11 cellular contexts compared by ENCODE assay signal in genomic region chr7:137970263-137970975, GRCh38. TPM values are rescaled to one million over a fixed set of nuclear protein-coding genes. Genes with fewer than 3 reads are reported as not detected.
DNase-seq lines count a peak whose midpoint lies in the region; ATAC-seq, FAIRE-seq and TF ChIP-seq lines count a peak whose summit lies in the region.
"Had no signal": no experiment of that assay in that cellular context is flagged by ENCODE, and none has a peak within 500 bp of the region (broad histone marks: within the 10 kb centered on the region; RNA-seq: fewer than 3 reads in every experiment).

No MANE protein-coding gene starts in this region.

- peaks cover 0 to 3% (median 0%) of the 10 kb centered on the region in 8 donors for H3K9me3 Mint-ChIP-seq in CD4-positive, alpha-beta memory T cell
- H3K9me3 Mint-ChIP-seq in activated T-cell treated with anti-CD3 and anti-CD28 coated beads, Interleukin-2, amount 50 U/mL, for 4 hours: no peaks in the 10 kb centered on the region

- POLR2A ChIA-PET in CD4-positive, alpha-beta memory T cell (lab: Charles Lee; ENCODE audit: partially characterized antibody): no interaction called here

- peaks cover 3% of the 10 kb centered on the region for H3K36me3 ChIP-seq in bronchial epithelial cell (ENCODE audit: control insufficient read depth, insufficient read depth, low read length)
- H3K36me3 ChIP-seq in thoracic aorta: no peaks in the 10 kb centered on the region
- no peaks in the 10 kb centered on the region for H3K36me3 ChIP-seq in CD4-positive, alpha-beta memory T cell (ENCODE audit: insufficient read depth, low read length)

- CTCF ChIA-PET in CD4-positive, alpha-beta memory T cell (lab: Charles Lee; ENCODE audit: partially characterized antibody): interaction anchor here (1.3 kb wide), 1 partner anchor 17 kb away, joined by 3 read pairs; no protein-coding TSS in a partner anchor

- intact Hi-C loops in CD4-positive, alpha-beta memory T cell (cut with micrococcal nuclease): no loop called here

- no peaks in the 10 kb centered on the region for H3K27me3 ChIP-seq in bronchial epithelial cell (ENCODE audit: control insufficient read depth, insufficient read depth, low read length)
- H3K27me3 ChIP-seq in thoracic aorta (replicated peaks; ENCODE audit: insufficient read depth): no peaks in the 10 kb centered on the region
- H3K27me3 ChIP-seq in CD4-positive, alpha-beta memory T cell (ENCODE audit: insufficient read depth, low read length): no peaks in the 10 kb centered on the region

- H3K27ac Mint-ChIP-seq in CD4-positive, alpha-beta memory T cell: no peak overlapping the region

- no peaks in the 10 kb centered on the region for H3K9me3 ChIP-seq in thoracic aorta
- H3K9me3 ChIP-seq in CD4-positive, alpha-beta memory T cell (ENCODE audit: control insufficient read depth in 1 of 2, low read length in 2 of 2): no peaks in the 10 kb centered on the region

- H3K36me3 Mint-ChIP-seq in CD4-positive, alpha-beta memory T cell: peaks cover 2 to 17% of the 10 kb centered on the region in 2 donors
- peaks cover 13% of the 10 kb centered on the region for H3K36me3 Mint-ChIP-seq in activated T-cell treated with anti-CD3 and anti-CD28 coated beads, Interleukin-2, amount 50 U/mL, for 4 hours (ENCODE audit: insufficient read depth)

- no peak overlapping the region for H3K4me3 Mint-ChIP-seq in CD4-positive, alpha-beta memory T cell
- no peak overlapping the region for H3K4me3 Mint-ChIP-seq in activated T-cell treated with anti-CD3 and anti-CD28 coated beads, Interleukin-2, amount 50 U/mL, for 4 hours

- peaks cover 16 to 32% (median 28%) of the 10 kb centered on the region in 4 donors for H3K4me1 Mint-ChIP-seq in CD4-positive, alpha-beta memory T cell
- peaks cover 23% of the 10 kb centered on the region for H3K4me1 Mint-ChIP-seq in activated T-cell treated with anti-CD3 and anti-CD28 coated beads, Interleukin-2, amount 50 U/mL, for 4 hours (ENCODE audit: low read depth)

- H3K27ac ChIP-seq in thoracic aorta: peak overlapping the region; percentile 89 to 90
- no peak overlapping the region for H3K27ac ChIP-seq in CD4-positive, alpha-beta memory T cell (ENCODE audit: low read depth, low read length)

- TF ChIP-seq RAD21 in Ishikawa (IDR thresholded peaks at IDR 0.05; ENCODE audit: low read depth): no peak

- no peak for TF ChIP-seq EP300 in Ishikawa (IDR thresholded peaks at IDR 0.05; ENCODE audit: borderline replicate concordance)

- DNase-seq in bronchial epithelial cell (ENCODE audit: low read depth): peak; percentile 35
- peak; percentile 71 for DNase-seq in kidney glomerular epithelial cell (lab: John Stamatoyannopoulos, UW)
- DNase-seq in thoracic aorta (ENCODE audit: low spot score): no peak
- DNase-seq in NOMO-1 (lab: John Stamatoyannopoulos, UW; ENCODE audit: unreplicated experiment in 2 of 2): no peak
- DNase-seq in CD4-positive, alpha-beta memory T cell: no peak
- DNase-seq in activated T-cell treated with anti-CD3 and anti-CD28 coated beads, Interleukin-2, amount 50 U/mL, for 4 hours: no peak
- DNase-seq: activated CD4-positive, alpha-beta T cell treated with anti-CD3 and anti-CD28 coated beads, Interleukin-2, amount 50 U/mL, for 48 hours; NCI-H2081 had no signal

- FAIRE-seq in bronchial epithelial cell (lab: Jason Lieb, UNC): no peak
- FAIRE-seq: GM12891 had no signal

- ATAC-seq in thoracic aorta (ENCODE audit: insufficient number of reproducible peaks, low FRiP score, low read depth) (peak; percentile 21), HG03521 (IDR thresholded peaks at IDR 0.05; ENCODE audit: unreplicated experiment) (no peak)
- no peak for ATAC-seq in activated T-cell treated with anti-CD3 and anti-CD28 coated beads, Interleukin-2, amount 50 U/mL, for 4 hours

- no peak for TF ChIP-seq CTCF in bronchial epithelial cell (IDR thresholded peaks at IDR 0.05; ENCODE audit: insufficient read depth, low read length, severe bottlenecking)
- no peak for TF ChIP-seq CTCF in thoracic aorta (IDR thresholded peaks at IDR 0.05)

- no peaks in the 10 kb centered on the region for H3K27me3 Mint-ChIP-seq in CD4-positive, alpha-beta memory T cell
- no peaks in the 10 kb centered on the region for H3K27me3 Mint-ChIP-seq in activated T-cell treated with anti-CD3 and anti-CD28 coated beads, Interleukin-2, amount 50 U/mL, for 4 hours (ENCODE audit: low read depth)

- no peak overlapping the region for H3K4me3 ChIP-seq in bronchial epithelial cell (ENCODE audit: low read depth, low read length)
- peak overlapping the region; percentile 32 for H3K4me3 ChIP-seq in thoracic aorta
- H3K4me3 ChIP-seq in CD4-positive, alpha-beta memory T cell (ENCODE audit: low read length in 2 of 2): no peak overlapping the region

- H3K4me1 ChIP-seq in thoracic aorta (ENCODE audit: control insufficient read depth in 1 of 2, low read depth in 2 of 2): peaks cover 64 to 93% of the 10 kb centered on the region in 2 donors
- H3K4me1 ChIP-seq in CD4-positive, alpha-beta memory T cell (ENCODE audit: insufficient read depth, low read length): peaks cover 24% of the 10 kb centered on the region

TF ChIP-seq in Ishikawa, 13 proteins besides CTCF, POLR2A, EP300 and RAD21:
- TF ChIP-seq, protein P1, sequence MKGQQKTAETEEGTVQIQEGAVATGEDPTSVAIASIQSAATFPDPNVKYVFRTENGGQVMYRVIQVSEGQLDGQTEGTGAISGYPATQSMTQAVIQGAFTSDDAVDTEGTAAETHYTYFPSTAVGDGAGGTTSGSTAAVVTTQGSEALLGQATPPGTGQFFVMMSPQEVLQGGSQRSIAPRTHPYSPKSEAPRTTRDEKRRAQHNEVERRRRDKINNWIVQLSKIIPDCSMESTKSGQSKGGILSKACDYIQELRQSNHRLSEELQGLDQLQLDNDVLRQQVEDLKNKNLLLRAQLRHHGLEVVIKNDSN (IDR thresholded peaks at IDR 0.05): no peak
- peak; percentile 65 for TF ChIP-seq TEAD4 (IDR thresholded peaks at IDR 0.05)
- peak; percentile 34; the same call in 1 of the 2 replicates for TF ChIP-seq NFIC (IDR thresholded peaks at IDR 0.05)
- no peak for TF ChIP-seq CEBPB (IDR thresholded peaks at IDR 0.05)
- TF ChIP-seq, protein P2, sequence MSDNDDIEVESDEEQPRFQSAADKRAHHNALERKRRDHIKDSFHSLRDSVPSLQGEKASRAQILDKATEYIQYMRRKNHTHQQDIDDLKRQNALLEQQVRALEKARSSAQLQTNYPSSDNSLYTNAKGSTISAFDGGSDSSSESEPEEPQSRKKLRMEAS (IDR thresholded peaks at IDR 0.05): peak; percentile 48; the same call in 1 of the 2 replicates
- no peak for TF ChIP-seq CREB1 (IDR thresholded peaks at IDR 0.05; ENCODE audit: low read depth)
- TF ChIP-seq ZBTB7A (IDR thresholded peaks at IDR 0.05; ENCODE audit: low read depth): no peak
- TF ChIP-seq, protein P3, sequence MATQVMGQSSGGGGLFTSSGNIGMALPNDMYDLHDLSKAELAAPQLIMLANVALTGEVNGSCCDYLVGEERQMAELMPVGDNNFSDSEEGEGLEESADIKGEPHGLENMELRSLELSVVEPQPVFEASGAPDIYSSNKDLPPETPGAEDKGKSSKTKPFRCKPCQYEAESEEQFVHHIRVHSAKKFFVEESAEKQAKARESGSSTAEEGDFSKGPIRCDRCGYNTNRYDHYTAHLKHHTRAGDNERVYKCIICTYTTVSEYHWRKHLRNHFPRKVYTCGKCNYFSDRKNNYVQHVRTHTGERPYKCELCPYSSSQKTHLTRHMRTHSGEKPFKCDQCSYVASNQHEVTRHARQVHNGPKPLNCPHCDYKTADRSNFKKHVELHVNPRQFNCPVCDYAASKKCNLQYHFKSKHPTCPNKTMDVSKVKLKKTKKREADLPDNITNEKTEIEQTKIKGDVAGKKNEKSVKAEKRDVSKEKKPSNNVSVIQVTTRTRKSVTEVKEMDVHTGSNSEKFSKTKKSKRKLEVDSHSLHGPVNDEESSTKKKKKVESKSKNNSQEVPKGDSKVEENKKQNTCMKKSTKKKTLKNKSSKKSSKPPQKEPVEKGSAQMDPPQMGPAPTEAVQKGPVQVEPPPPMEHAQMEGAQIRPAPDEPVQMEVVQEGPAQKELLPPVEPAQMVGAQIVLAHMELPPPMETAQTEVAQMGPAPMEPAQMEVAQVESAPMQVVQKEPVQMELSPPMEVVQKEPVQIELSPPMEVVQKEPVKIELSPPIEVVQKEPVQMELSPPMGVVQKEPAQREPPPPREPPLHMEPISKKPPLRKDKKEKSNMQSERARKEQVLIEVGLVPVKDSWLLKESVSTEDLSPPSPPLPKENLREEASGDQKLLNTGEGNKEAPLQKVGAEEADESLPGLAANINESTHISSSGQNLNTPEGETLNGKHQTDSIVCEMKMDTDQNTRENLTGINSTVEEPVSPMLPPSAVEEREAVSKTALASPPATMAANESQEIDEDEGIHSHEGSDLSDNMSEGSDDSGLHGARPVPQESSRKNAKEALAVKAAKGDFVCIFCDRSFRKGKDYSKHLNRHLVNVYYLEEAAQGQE (IDR thresholded peaks at IDR 0.05; ENCODE audit: low read depth): peak; percentile 46; the same call in 1 of the 2 replicates
- no peak for TF ChIP-seq TAF1 (IDR thresholded peaks at IDR 0.05; ENCODE audit: low read depth)
- TF ChIP-seq YY1 (IDR thresholded peaks at IDR 0.05; ENCODE audit: low read depth): 0 out of 2 replicates have a peak, but pooled peaks have one; percentile 7
- no peak for TF ChIP-seq TCF12 (IDR thresholded peaks at IDR 0.05; ENCODE audit: low read depth)
- TF ChIP-seq EGR1 (IDR thresholded peaks at IDR 0.05): no peak
- no peak for TF ChIP-seq FOXM1 (IDR thresholded peaks at IDR 0.05; ENCODE audit: borderline replicate concordance, low read depth)

RNA-seq across cellular contexts. Expression of gene CREB3L2, which starts 31.5 kb away (rescaled TPM):
- total RNA-seq in bronchial epithelial cell (8.4 and 22.1 TPM in 2 replicates), thoracic aorta (10 to 100 TPM; 85.3 to 96.7 TPM)
- total RNA-seq in CD4-positive, alpha-beta memory T cell: 10 to 100 TPM; 39.3 to 41.3 TPM
- polyA plus RNA-seq in CD4-positive, alpha-beta memory T cell: 10 to 100 TPM in 1 of 2 donors, 1 to 10 TPM in 1; 6.8 to 17.4 TPM
- total RNA-seq in activated T-cell treated with anti-CD3 and anti-CD28 coated beads, Interleukin-2, amount 50 U/mL, for 4 hours: 10 to 100 TPM; 28.1 to 34.6 (median 29.8) TPM

Comparison
In these comparisons a context has a peak if more than half of its experiments do, and no peak if none do; other contexts are left out.
1. DNase-seq: peak in bronchial epithelial cell (single experiment) and kidney glomerular epithelial cell (single experiment); none in thoracic aorta (single experiment), NOMO-1 (0 of 2), CD4-positive, alpha-beta memory T cell (0 of 5) and activated T-cell treated with anti-CD3 and anti-CD28 coated beads, Interleukin-2, amount 50 U/mL, for 4 hours (single experiment).